Comparison of ENCODE assay signal across 8 cellular contexts in the genomic region with DNA sequence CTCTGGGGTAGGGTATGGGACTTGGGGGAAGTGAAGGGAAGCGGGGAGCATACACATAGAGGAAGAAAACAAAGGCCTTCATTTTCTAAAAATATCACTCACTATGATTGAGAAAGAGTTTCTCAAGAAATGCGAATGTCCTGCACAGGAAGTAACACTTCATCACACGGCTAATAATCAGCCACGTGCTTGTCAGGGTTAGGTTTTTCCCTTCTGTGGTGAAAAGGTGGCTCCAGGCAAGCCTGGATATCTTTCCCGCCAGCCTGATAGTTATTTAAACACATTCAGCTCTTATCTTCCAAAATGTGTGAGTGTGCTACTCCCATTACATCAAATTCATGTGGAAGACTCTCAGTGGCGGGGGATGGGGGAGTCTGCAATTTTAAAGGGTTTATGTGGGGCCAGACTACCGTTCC.
DNase-seq lines count a peak whose midpoint lies in the region; ATAC-seq and TF ChIP-seq lines count a peak whose summit lies in the region.

No MANE protein-coding gene starts in this region.

- H3K79me2 ChIP-seq in GM23338 (replicated peaks; ENCODE audit: insufficient read depth), result no peaks in the 10 kb centered on the region

- no peak overlapping the region for H3K27ac Mint-ChIP-seq in GM23338
- H3K27ac Mint-ChIP-seq in immature natural killer cell, result no peak overlapping the region

- H3K4me3 Mint-ChIP-seq in GM23338, result no peak overlapping the region
- H3K4me3 Mint-ChIP-seq in immature natural killer cell, result no peak overlapping the region

- no peaks in the 10 kb centered on the region for H4K20me1 ChIP-seq in GM23338 (replicated peaks; ENCODE audit: insufficient read depth)

- no peaks in the 10 kb centered on the region; the same call in 2 of the 3 replicates for H3K4me1 Mint-ChIP-seq in GM23338
- peaks cover 4 to 5% of the 10 kb centered on the region in 2 donors for H3K4me1 Mint-ChIP-seq in immature natural killer cell

- H3K36me3 Mint-ChIP-seq in GM23338 (ENCODE audit: low read depth), result no peaks in the 10 kb centered on the region
- H3K36me3 Mint-ChIP-seq in immature natural killer cell, result no peaks in the 10 kb centered on the region

- H3K36me3 ChIP-seq in GM23338 (ENCODE audit: insufficient read depth), result no peaks in the 10 kb centered on the region

- peak overlapping the region; percentile 69; the same call in 1 of the 2 replicates for H2AFZ ChIP-seq in GM23338

- no peak overlapping the region for H3K4me2 ChIP-seq in GM23338

- no peaks in the 10 kb centered on the region for H3K27me3 ChIP-seq in GM23338 (ENCODE audit: insufficient read depth)

- ATAC-seq in GM23338, result no peak

- no peak overlapping the region for H3K4me3 ChIP-seq in GM23338

- H3K27ac ChIP-seq in GM23338 (ENCODE audit: low read depth), result no peak overlapping the region

- no peaks in the 10 kb centered on the region for H3K27me3 Mint-ChIP-seq in GM23338 (ENCODE audit: insufficient read depth, low read depth, poor library complexity)
- peaks cover 0 to 1% (median 0%) of the 10 kb centered on the region in 3 donors for H3K27me3 Mint-ChIP-seq in immature natural killer cell (ENCODE audit: low read depth in 3 of 3)

- no peak for TF ChIP-seq CTCF in GM23338 (conservative IDR thresholded peaks at IDR 0.05; ENCODE audit: low read depth in 2 of 2)

- H3F3A ChIP-seq in GM23338 (replicated peaks; ENCODE audit: low read depth), result no peaks in the 10 kb centered on the region

- H3K4me1 ChIP-seq in GM23338 (ENCODE audit: insufficient read depth), result peaks cover 14% of the 10 kb centered on the region

- H3K9me3 Mint-ChIP-seq in GM23338 (no peaks in the 10 kb centered on the region), immature natural killer cell (no peaks in the 10 kb centered on the region)

- DNase-seq in Daoy (ENCODE audit: low read depth), result peak; percentile 21
- no peak for DNase-seq in GM23338 (ENCODE audit: low spot score)
- peak; percentile 64 to 88 for DNase-seq in NOMO-1 (lab: John Stamatoyannopoulos, UW; ENCODE audit: unreplicated experiment in 2 of 2)
- peak; percentile 22 to 48 (median 33) for DNase-seq in immature natural killer cell
- no peak for DNase-seq in stimulated activated naive CD4-positive, alpha-beta T cell treated with Interleukin-2 at 50 U/mL for 16 hours (lab: John Stamatoyannopoulos, UW)
- DNase-seq in activated CD8-positive, alpha-beta memory T cell treated with anti-CD3 and anti-CD28 coated beads, Interleukin-2, amount 50 U/mL, for 4 hours, result no peak
- no peak for DNase-seq in activated CD4-positive, alpha-beta T cell treated with anti-CD3 and anti-CD28 coated beads for 1 hour
- DNase-seq in NCI-H2081 (lab: John Stamatoyannopoulos, UW), result no peak

- H3K9me2 ChIP-seq in GM23338 (ENCODE audit: insufficient read depth), result peaks cover 16% of the 10 kb centered on the region; the same call in 1 of the 2 replicates

TF ChIP-seq in GM23338, 12 proteins besides CTCF, POLR2A, EP300 and RAD21:
- TF ChIP-seq, protein P1, sequence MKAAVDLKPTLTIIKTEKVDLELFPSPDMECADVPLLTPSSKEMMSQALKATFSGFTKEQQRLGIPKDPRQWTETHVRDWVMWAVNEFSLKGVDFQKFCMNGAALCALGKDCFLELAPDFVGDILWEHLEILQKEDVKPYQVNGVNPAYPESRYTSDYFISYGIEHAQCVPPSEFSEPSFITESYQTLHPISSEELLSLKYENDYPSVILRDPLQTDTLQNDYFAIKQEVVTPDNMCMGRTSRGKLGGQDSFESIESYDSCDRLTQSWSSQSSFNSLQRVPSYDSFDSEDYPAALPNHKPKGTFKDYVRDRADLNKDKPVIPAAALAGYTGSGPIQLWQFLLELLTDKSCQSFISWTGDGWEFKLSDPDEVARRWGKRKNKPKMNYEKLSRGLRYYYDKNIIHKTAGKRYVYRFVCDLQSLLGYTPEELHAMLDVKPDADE (IDR thresholded peaks at IDR 0.05), result no peak
- TF ChIP-seq POLR2AphosphoS5 (IDR thresholded peaks at IDR 0.05; ENCODE audit: low read depth), result no peak
- no peak for TF ChIP-seq CREB1 (CRISPR knock-in tag; IDR thresholded peaks at IDR 0.05; ENCODE audit: low read depth)
- TF ChIP-seq JUNB (IDR thresholded peaks at IDR 0.05; ENCODE audit: unreplicated experiment), result no peak
- TF ChIP-seq EZH2phosphoT487 (IDR thresholded peaks at IDR 0.05; ENCODE audit: unreplicated experiment), result no peak
- TF ChIP-seq STAT1 (IDR thresholded peaks at IDR 0.05; ENCODE audit: unreplicated experiment), result no peak
- TF ChIP-seq, protein P2, sequence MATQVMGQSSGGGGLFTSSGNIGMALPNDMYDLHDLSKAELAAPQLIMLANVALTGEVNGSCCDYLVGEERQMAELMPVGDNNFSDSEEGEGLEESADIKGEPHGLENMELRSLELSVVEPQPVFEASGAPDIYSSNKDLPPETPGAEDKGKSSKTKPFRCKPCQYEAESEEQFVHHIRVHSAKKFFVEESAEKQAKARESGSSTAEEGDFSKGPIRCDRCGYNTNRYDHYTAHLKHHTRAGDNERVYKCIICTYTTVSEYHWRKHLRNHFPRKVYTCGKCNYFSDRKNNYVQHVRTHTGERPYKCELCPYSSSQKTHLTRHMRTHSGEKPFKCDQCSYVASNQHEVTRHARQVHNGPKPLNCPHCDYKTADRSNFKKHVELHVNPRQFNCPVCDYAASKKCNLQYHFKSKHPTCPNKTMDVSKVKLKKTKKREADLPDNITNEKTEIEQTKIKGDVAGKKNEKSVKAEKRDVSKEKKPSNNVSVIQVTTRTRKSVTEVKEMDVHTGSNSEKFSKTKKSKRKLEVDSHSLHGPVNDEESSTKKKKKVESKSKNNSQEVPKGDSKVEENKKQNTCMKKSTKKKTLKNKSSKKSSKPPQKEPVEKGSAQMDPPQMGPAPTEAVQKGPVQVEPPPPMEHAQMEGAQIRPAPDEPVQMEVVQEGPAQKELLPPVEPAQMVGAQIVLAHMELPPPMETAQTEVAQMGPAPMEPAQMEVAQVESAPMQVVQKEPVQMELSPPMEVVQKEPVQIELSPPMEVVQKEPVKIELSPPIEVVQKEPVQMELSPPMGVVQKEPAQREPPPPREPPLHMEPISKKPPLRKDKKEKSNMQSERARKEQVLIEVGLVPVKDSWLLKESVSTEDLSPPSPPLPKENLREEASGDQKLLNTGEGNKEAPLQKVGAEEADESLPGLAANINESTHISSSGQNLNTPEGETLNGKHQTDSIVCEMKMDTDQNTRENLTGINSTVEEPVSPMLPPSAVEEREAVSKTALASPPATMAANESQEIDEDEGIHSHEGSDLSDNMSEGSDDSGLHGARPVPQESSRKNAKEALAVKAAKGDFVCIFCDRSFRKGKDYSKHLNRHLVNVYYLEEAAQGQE (IDR thresholded peaks at IDR 0.05; ENCODE audit: unreplicated experiment), result no peak
- no peak for TF ChIP-seq ZNF331 (CRISPR knock-in tag; IDR thresholded peaks at IDR 0.05; ENCODE audit: low read depth)
- TF ChIP-seq ZNF114 (CRISPR knock-in tag; IDR thresholded peaks at IDR 0.05), result no peak
- TF ChIP-seq NANOG (IDR thresholded peaks at IDR 0.05; ENCODE audit: borderline replicate concordance), result no peak
- no peak for TF ChIP-seq EZH2 (IDR thresholded peaks at IDR 0.05; ENCODE audit: low read depth, unreplicated experiment)

Comparison
In these comparisons a context has a peak if more than half of its experiments do, and no peak if none do; other contexts are left out.
1. DNase-seq: peak in Daoy (single experiment), NOMO-1 (2 of 2) and immature natural killer cell (3 of 3); none in GM23338 (single experiment), stimulated activated naive CD4-positive, alpha-beta T cell treated with Interleukin-2 at 50 U/mL for 16 hours (single experiment), activated CD8-positive, alpha-beta memory T cell treated with anti-CD3 and anti-CD28 coated beads, Interleukin-2, amount 50 U/mL, for 4 hours (single experiment), activated CD4-positive, alpha-beta T cell treated with anti-CD3 and anti-CD28 coated beads for 1 hour (single experiment) and NCI-H2081 (0 of 2).